8 cellular contexts compared by ENCODE assay signal in genomic region chr4:6327220-6327917, GRCh38. TPM values are rescaled to one million over a fixed set of nuclear protein-coding genes. Genes with fewer than 3 reads are reported as not detected.
A peak's percentile ranks its signal among the peaks of the same experiment; 100 is the strongest.
DNase-seq lines count a peak whose midpoint lies in the region; ATAC-seq and TF ChIP-seq lines count a peak whose summit lies in the region.

No MANE protein-coding gene starts in this region.

- H3K27me3 ChIP-seq in kidney epithelial cell (ENCODE audit: control insufficient read depth, insufficient read depth, low read length): peaks cover 23% of the 10 kb centered on the region

- H3K4me3 ChIP-seq in HFF-Myc (replicated peaks; ENCODE audit: low read depth, low read length) (no peak overlapping the region), cardiac fibroblast (replicated peaks in 1 of 2; ENCODE audit: low read depth in 2 of 2, low read length in 2 of 2) (no peak overlapping the region), kidney epithelial cell (ENCODE audit: low read depth, low read length) (no peak overlapping the region)

- peak; percentile 71 to 74 for ATAC-seq in activated CD4-positive, CD25-positive, alpha-beta regulatory T cell treated with anti-CD3 and anti-CD28 coated beads, Interleukin-2, amount 50 U/mL, for 24 hours
- ATAC-seq in HG03378 (IDR thresholded peaks at IDR 0.05; ENCODE audit: unreplicated experiment): no peak

- peak; percentile 63 for DNase-seq in EL
- peak; percentile 14 for DNase-seq in HFF-Myc (ENCODE audit: extremely low read depth, low read depth)
- peak; percentile 41 for DNase-seq in NCI-H2029 treated with DMSO at 0.1 percent for 48 hours (lab: John Stamatoyannopoulos, UW)
- peak; percentile 69 to 75 for DNase-seq in cardiac fibroblast (ENCODE audit: low read depth in 2 of 2)
- no peak for DNase-seq in kidney epithelial cell (ENCODE audit: low read depth)
- peak; percentile 63 for DNase-seq in stimulated activated CD4-positive, alpha-beta T cell treated with anti-CD3 and anti-CD28 coated beads, Interleukin-2, amount 100 ng/mL, for 4 hours (ENCODE audit: low read depth)

- no peaks in the 10 kb centered on the region for H3K36me3 ChIP-seq in kidney epithelial cell (ENCODE audit: control insufficient read depth, insufficient read depth, low read length)

- TF ChIP-seq CTCF in HFF-Myc (IDR thresholded peaks at IDR 0.05; ENCODE audit: low read depth, low read length, missing control alignments) (peak; percentile 86), cardiac fibroblast (IDR thresholded peaks at IDR 0.05; ENCODE audit: low read depth, low read length) (peak; percentile 92), kidney epithelial cell (IDR thresholded peaks at IDR 0.05; ENCODE audit: insufficient read depth, low read length, poor library complexity, severe bottlenecking) (peak; percentile 90)

RNA-seq across cellular contexts. Expression of gene WFS1, which starts 57.7 kb away (rescaled TPM):
- 26.0 and 37.2 TPM in 2 replicates for total RNA-seq in kidney epithelial cell
